ENCODE assay signal across 9 cellular contexts in genomic region chr2:16617282-16618266, GRCh38. TPM values are rescaled to one million over a fixed set of nuclear protein-coding genes. Genes with fewer than 3 reads are reported as not detected.
DNase-seq lines count a peak whose midpoint lies in the region; ATAC-seq, FAIRE-seq and TF ChIP-seq lines count a peak whose summit lies in the region.
"Had no signal": no experiment of that assay in that cellular context is flagged by ENCODE, and none has a peak within 500 bp of the region (broad histone marks: within the 10 kb centered on the region; RNA-seq: fewer than 3 reads in every experiment).

No MANE protein-coding gene starts in this region.

- no peaks in the 10 kb centered on the region for H3K36me3 ChIP-seq in body of pancreas (replicated peaks in 1 of 2; ENCODE audit: insufficient read depth in 1 of 2, low read depth in 2 of 2)
- peaks cover 0 to 7% of the 10 kb centered on the region in 2 donors for H3K36me3 ChIP-seq in left lung

- no peak for TF ChIP-seq RAD21 in A549 (conservative IDR thresholded peaks at IDR 0.05 in 1 of 2, IDR thresholded peaks at IDR 0.05 in 1 of 2)

- H3K4me2 ChIP-seq in A549: no peak overlapping the region

- 20% methylated on average over 8 of the region's 8 CpGs for WGBS in A549 (ENCODE audit: missing lambda C conversion rate)
- 35 to 51% methylated on average over 7 to 8 of the region's 8 CpGs for WGBS in body of pancreas, 2 donors

- H3K4me3 ChIP-seq in A549 (no peak overlapping the region), body of pancreas (no peak overlapping the region), left lung (no peak overlapping the region)

- CTCF ChIA-PET in A549 (lab: Yijun Ruan, JAX): interaction anchor here (0.6 to 4.5 kb wide), 8 partner anchors 9 to 1036 kb away, joined by 3 to 34 read pairs (median 3); no protein-coding TSS in a partner anchor

- H3K4me1 ChIP-seq in A549: no peaks in the 10 kb centered on the region
- peaks cover 15% of the 10 kb centered on the region for H3K4me1 ChIP-seq in body of pancreas
- H3K4me1 ChIP-seq in left lung: peaks cover 15 to 56% of the 10 kb centered on the region in 2 donors

- TF ChIP-seq POLR2A in A549 (IDR thresholded peaks at IDR 0.05; ENCODE audit: low read length) (no peak), body of pancreas (IDR thresholded peaks at IDR 0.05) (no peak)

- TF ChIP-seq EP300 in A549 (IDR thresholded peaks at IDR 0.05): no peak

- peak; percentile 20; the same call in 1 of the 3 replicates for TF ChIP-seq CTCF in A549 (IDR thresholded peaks at IDR 0.05)
- TF ChIP-seq CTCF in body of pancreas (IDR thresholded peaks at IDR 0.05): peak in 6 of 7 experiments; percentile 18 to 45 (median 34)
- peak; percentile 19 to 34 for TF ChIP-seq CTCF in left lung (IDR thresholded peaks at IDR 0.05)

- POLR2A ChIA-PET in A549 (lab: Yijun Ruan, JAX): no interaction called here

- FAIRE-seq in A549 (lab: Jason Lieb, UNC): no peak
- FAIRE-seq: GM18507 had no signal

- intact Hi-C loops in body of pancreas (cut with DNase I): no loop called here
- intact Hi-C loops in left lung (cut with DNase I): loop anchor here in 1 of 2 donors (10.0 kb wide), 1 partner anchor 107 kb away; no protein-coding TSS in a partner anchor

- ATAC-seq in A549 (peak in 1 of 2 experiments; percentile 28; a peak in 1 of 6 replicates), body of pancreas (peak; percentile 64), left lung (peak; percentile 63), HG03342 (IDR thresholded peaks at IDR 0.05; ENCODE audit: unreplicated experiment) (no peak), HG03139 (IDR thresholded peaks at IDR 0.05; ENCODE audit: unreplicated experiment) (no peak), HG02642 (IDR thresholded peaks at IDR 0.05; ENCODE audit: poor library complexity, unreplicated experiment) (no peak)

- DNase-seq in A549 (ENCODE audit: low read depth in 1 of 2, low spot score in 1 of 2) (peak in 1 of 2 experiments; percentile 23), HT1080 (ENCODE audit: low read depth) (peak; percentile 34), body of pancreas (peak; percentile 29 to 62 (median 51)), left lung (no peak), T1000 (lab: John Stamatoyannopoulos, UW) (no peak)

- H3K27me3 ChIP-seq in body of pancreas (no peaks in the 10 kb centered on the region), left lung (no peaks in the 10 kb centered on the region)

- H3K27ac ChIP-seq in A549 (no peak overlapping the region), body of pancreas (peak overlapping the region; percentile 11 to 66 (median 53)), left lung (peak overlapping the region in 1 of 2 donors; percentile 29)

- H3K9me3 ChIP-seq in A549 (no peaks in the 10 kb centered on the region), body of pancreas (no peaks in the 10 kb centered on the region), left lung (no peaks in the 10 kb centered on the region)

TF ChIP-seq in A549, 52 proteins besides CTCF, POLR2A, EP300 and RAD21:
- TF ChIP-seq RARB (CRISPR knock-in tag; IDR thresholded peaks at IDR 0.05): no peak
- TF ChIP-seq SMC3 (IDR thresholded peaks at IDR 0.05): 0 out of 3 replicates have a peak, but pooled peaks have one; percentile 24
- no peak for TF ChIP-seq ZSCAN20 (CRISPR knock-in tag; IDR thresholded peaks at IDR 0.05)

RNA-seq across cellular contexts. Expression of gene CYRIA, which starts 48.1 kb away (rescaled TPM):
- polyA plus RNA-seq in A549 (2011; rRNA removed): 0.01 and 0.28 TPM in 2 replicates
- polyA plus RNA-seq in A549 (2012; cell fraction: cytosol; rRNA removed): 0.01 TPM in 1 of 2 replicates, not detected in the other
- polyA plus RNA-seq in A549 (2012; cell fraction: nucleus; rRNA removed): not detected in 2 replicates
- polyA plus RNA-seq in A549 (2017; fragmentation: RNase III; extraction: RNeasy Plus Mini Kit Qiagen cat#74134 plus additional on column Dnase treatment): 0.05 to 0.09 TPM (median 0.08 TPM) in 3 replicates
- polyA minus RNA-seq in A549 (2011; rRNA and poly(A)+ RNA removed): not detected in 2 replicates
- total RNA-seq in HT1080 (2014; rRNA removed; shearing (Covaris generic)): 6.1 and 11.1 TPM in 2 replicates
- polyA plus RNA-seq in HT1080 (2015; cell fraction: cytosol; rRNA removed): 16.9 and 17.3 TPM in 2 replicates
- 21.6 and 21.8 TPM in 2 replicates for polyA plus RNA-seq in HT1080 (2015; cell fraction: nucleus; rRNA removed)
- 1 to 10 TPM; 4.4 to 5.3 TPM for total RNA-seq in body of pancreas
- total RNA-seq in left lung: 10 to 100 TPM; 20.3 to 21.3 TPM

Comparison
In these comparisons a context has a peak if more than half of its experiments do, and no peak if none do; other contexts are left out.
1. ATAC-seq: peak in body of pancreas (single experiment) and left lung (single experiment); none in HG03342 (single experiment), HG03139 (single experiment) and HG02642 (single experiment).
2. DNase-seq: peak in HT1080 (single experiment) and body of pancreas (4 of 4); none in left lung (0 of 2) and T1000 (single experiment).
3. H3K27ac ChIP-seq: peak in body of pancreas (4 of 4); none in A549 (0 of 2).
4. Peak in every context shown above with its lines, with median percentiles within 50 percentile points of each other: CTCF ChIP-seq.